ENCODE assay signal across 6 cellular contexts in the genomic region with DNA sequence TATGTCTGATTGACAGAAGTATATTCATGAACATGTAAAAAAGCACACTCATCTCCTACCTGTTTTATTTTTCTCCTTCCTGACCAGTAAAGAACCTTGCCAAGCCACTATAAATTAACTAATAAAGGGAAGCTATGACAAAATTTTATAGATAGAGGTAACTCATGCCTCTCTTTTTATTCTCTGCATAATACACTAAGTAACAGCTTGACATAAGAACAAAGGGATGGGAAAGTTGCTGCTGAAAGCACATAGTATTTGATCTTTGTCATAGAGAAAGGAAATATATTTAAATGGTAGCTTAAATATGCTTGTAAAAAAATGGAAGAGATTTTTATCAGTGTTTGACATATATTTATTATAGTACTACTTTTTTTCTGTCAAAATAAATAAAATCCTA.
"Had no signal": no experiment of that assay in that cellular context is flagged by ENCODE, and none has a peak within 500 bp of the region (broad histone marks: within the 10 kb centered on the region; RNA-seq: fewer than 3 reads in every experiment).

No MANE protein-coding gene starts in this region.

- H3K4me3 ChIP-seq: K562 had no signal

- H3K36me3 Mint-ChIP-seq: IgD-negative memory B cell had no signal

- H3K27ac Mint-ChIP-seq: IgD-negative memory B cell had no signal

- ATAC-seq: HepG2, K562 had no signal

- H3K27ac ChIP-seq: HL-60 had no signal

- DNase-seq: IMR-90, KBM-7 had no signal
